ENCODE assay signal across 1 cellular context in genomic region chr15:62933388-62933787, GRCh38.
TF ChIP-seq lines count a peak whose summit lies in the region.

No MANE protein-coding gene starts in this region.

TF ChIP-seq in A549, 52 proteins besides CTCF, POLR2A, EP300 and RAD21 (continued from another document):
- TF ChIP-seq PBX3 (IDR thresholded peaks at IDR 0.05) (no peak), MAFK (IDR thresholded peaks at IDR 0.05; ENCODE audit: partially characterized antibody) (no peak), PHF8 (IDR thresholded peaks at IDR 0.05; ENCODE audit: borderline replicate concordance, low read depth) (no peak), EHF (CRISPR knock-in tag; IDR thresholded peaks at IDR 0.05) (no peak), MAZ (IDR thresholded peaks at IDR 0.05; ENCODE audit: borderline replicate concordance, low read depth, low read length) (no peak), RCOR1 (IDR thresholded peaks at IDR 0.05; ENCODE audit: low read depth, low read length) (no peak), HOXB13 (CRISPR knock-in tag; IDR thresholded peaks at IDR 0.05; ENCODE audit: low read depth) (no peak), HDAC2 (IDR thresholded peaks at IDR 0.05) (no peak), SMC3 (IDR thresholded peaks at IDR 0.05) (no peak), NPAS2 (CRISPR knock-in tag; IDR thresholded peaks at IDR 0.05; ENCODE audit: borderline replicate concordance) (no peak), CHD4 (IDR thresholded peaks at IDR 0.05; ENCODE audit: borderline replicate concordance) (no peak), RNF2 (IDR thresholded peaks at IDR 0.05; ENCODE audit: borderline replicate concordance, low read depth) (no peak), JUNB (IDR thresholded peaks at IDR 0.05) (no peak)
- TF ChIP-seq, protein P1, sequence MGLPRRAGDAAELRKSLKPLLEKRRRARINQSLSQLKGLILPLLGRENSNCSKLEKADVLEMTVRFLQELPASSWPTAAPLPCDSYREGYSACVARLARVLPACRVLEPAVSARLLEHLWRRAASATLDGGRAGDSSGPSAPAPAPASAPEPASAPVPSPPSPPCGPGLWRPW (IDR thresholded peaks at IDR 0.05) = no peak
